9 cellular contexts compared by ENCODE assay signal in genomic region chr20:37337208-37337955, GRCh38. TPM values are rescaled to one million over a fixed set of nuclear protein-coding genes. Genes with fewer than 3 reads are reported as not detected.
DNase-seq lines count a peak whose midpoint lies in the region; ATAC-seq, FAIRE-seq and TF ChIP-seq lines count a peak whose summit lies in the region.
"Had no signal": no experiment of that assay in that cellular context is flagged by ENCODE, and none has a peak within 500 bp of the region (broad histone marks: within the 10 kb centered on the region; RNA-seq: fewer than 3 reads in every experiment).

No MANE protein-coding gene starts in this region.

- H3K79me2 ChIP-seq in PC-9 (ENCODE audit: low read depth): no peaks in the 10 kb centered on the region

- peak; percentile 72 for FAIRE-seq in GM12892 (lab: Jason Lieb, UNC)

- H3K4me3 ChIP-seq in BLaER1: no peak overlapping the region
- H3K4me3 ChIP-seq in mucosa of rectum (ENCODE audit: low read length in 2 of 2): peak overlapping the region in 1 of 2 donors; percentile 31
- no peak overlapping the region for H3K4me3 ChIP-seq in PC-9
- H3K4me3 ChIP-seq in WERI-Rb-1 (ENCODE audit: low read depth, low read length): no peak overlapping the region
- no peak overlapping the region for H3K4me3 ChIP-seq in BE2C (ENCODE audit: low read depth, low read length)

- no TSS peak for BruUV-seq in PC-9 (replicated peaks; lab: Mats Ljungman, UMichigan)

- TF ChIP-seq CTCF in PC-9 (conservative IDR thresholded peaks at IDR 0.05): no peak
- no peak for TF ChIP-seq CTCF in WERI-Rb-1 (IDR thresholded peaks at IDR 0.05; ENCODE audit: low read depth, low read length)
- no peak for TF ChIP-seq CTCF in BE2C (IDR thresholded peaks at IDR 0.05; ENCODE audit: low read depth, low read length)

- TF ChIP-seq POLR2A in GM12892 (IDR thresholded peaks at IDR 0.05; ENCODE audit: low read depth, low read length): no peak

- CTCF ChIA-PET in PC-9 (lab: Charles Lee): no interaction called here

- H3K4me1 Mint-ChIP-seq in T-helper 17 cell: peaks cover 14% of the 10 kb centered on the region

- H3K4me2 ChIP-seq in BLaER1: peak overlapping the region; percentile 84
- H3K4me2 ChIP-seq in PC-9: no peak overlapping the region

- H3K36me3 Mint-ChIP-seq in T-helper 17 cell (ENCODE audit: low read depth): no peaks in the 10 kb centered on the region

- no peak for DNase-seq in GM12892 (ENCODE audit: insufficient read length)
- no peak for DNase-seq in T-helper 17 cell
- no peak for DNase-seq in stimulated activated CD4-positive, alpha-beta T cell treated with anti-CD3 and anti-CD28 coated beads, Interleukin-12 subunit alpha, Interleukin-12 subunit beta, amount 100 ng/mL, for 4 hours
- DNase-seq in PC-9: no peak
- no peak for DNase-seq in WERI-Rb-1
- no peak for DNase-seq in BE2C
- DNase-seq: NCI-H146 had no signal

- H3K4me1 ChIP-seq in BLaER1 (peaks cover 44% of the 10 kb centered on the region), mucosa of rectum (ENCODE audit: control insufficient read depth in 2 of 2, insufficient read depth in 2 of 2, low read length in 2 of 2) (peaks cover 7 to 12% of the 10 kb centered on the region in 2 donors), PC-9 (replicated peaks; ENCODE audit: insufficient read depth) (peaks cover 22% of the 10 kb centered on the region), BE2C (peaks cover 23% of the 10 kb centered on the region)

- POLR2A ChIA-PET in PC-9 (lab: Charles Lee; ENCODE audit: unreplicated experiment): no interaction called here

- no peak for ATAC-seq in T-helper 17 cell

- H3K9ac ChIP-seq in BLaER1: 0 out of 2 replicates have a peak overlapping the region, but pooled peaks have one; percentile 44
- H3K9ac ChIP-seq in mucosa of rectum (ENCODE audit: low read depth in 1 of 2, low read length in 2 of 2): no peak overlapping the region

- no peaks in the 10 kb centered on the region for H3K27me3 ChIP-seq in BLaER1
- H3K27me3 ChIP-seq in mucosa of rectum (ENCODE audit: control insufficient read depth in 2 of 2, insufficient read depth in 2 of 2, low read length in 2 of 2): no peaks in the 10 kb centered on the region
- no peaks in the 10 kb centered on the region for H3K27me3 ChIP-seq in PC-9 (ENCODE audit: insufficient read depth, low read depth)
- H3K27me3 ChIP-seq in WERI-Rb-1 (ENCODE audit: insufficient read depth, low read depth, severe bottlenecking): no peaks in the 10 kb centered on the region
- no peaks in the 10 kb centered on the region for H3K27me3 ChIP-seq in BE2C

- no peak overlapping the region for H3K4me3 Mint-ChIP-seq in T-helper 17 cell

- H3K9me3 ChIP-seq in BLaER1: no peaks in the 10 kb centered on the region
- no peaks in the 10 kb centered on the region for H3K9me3 ChIP-seq in T-helper 17 cell (ENCODE audit: control insufficient read depth, low read length, poor library complexity, severe bottlenecking)
- no peaks in the 10 kb centered on the region for H3K9me3 ChIP-seq in mucosa of rectum (ENCODE audit: control insufficient read depth in 2 of 2, low read length in 2 of 2)
- no peaks in the 10 kb centered on the region for H3K9me3 ChIP-seq in PC-9 (ENCODE audit: insufficient read depth, low read depth)
- H3K9me3 ChIP-seq in WERI-Rb-1 (ENCODE audit: severe bottlenecking): no peaks in the 10 kb centered on the region
- H3K9me3 ChIP-seq in BE2C: no peaks in the 10 kb centered on the region

- no peaks in the 10 kb centered on the region for H3K36me3 ChIP-seq in BLaER1
- no peaks in the 10 kb centered on the region for H3K36me3 ChIP-seq in mucosa of rectum (ENCODE audit: control insufficient read depth in 2 of 2, insufficient read depth in 2 of 2, low read length in 2 of 2)
- H3K36me3 ChIP-seq in PC-9 (ENCODE audit: low read depth): no peaks in the 10 kb centered on the region
- no peaks in the 10 kb centered on the region for H3K36me3 ChIP-seq in WERI-Rb-1
- H3K36me3 ChIP-seq in BE2C: no peaks in the 10 kb centered on the region

- peak overlapping the region; percentile 90 for H3K27ac Mint-ChIP-seq in T-helper 17 cell

- no peaks in the 10 kb centered on the region for H3K9me2 ChIP-seq in PC-9 (ENCODE audit: insufficient read depth)

- no peaks in the 10 kb centered on the region for H3K27me3 Mint-ChIP-seq in T-helper 17 cell

- H3K27ac ChIP-seq in BLaER1 (peak overlapping the region; percentile 56), mucosa of rectum (ENCODE audit: low read depth in 2 of 2, low read length in 2 of 2) (peak overlapping the region; percentile 22 to 52), PC-9 (no peak overlapping the region), WERI-Rb-1 (no peak overlapping the region)

- intact Hi-C loops in PC-9 (cut with micrococcal nuclease; ENCODE audit: unreplicated experiment): no loop called here

- H4K20me1 ChIP-seq in BLaER1 (no peaks in the 10 kb centered on the region), PC-9 (ENCODE audit: insufficient read depth) (no peaks in the 10 kb centered on the region)

- peaks cover 9% of the 10 kb centered on the region; the same call in 1 of the 2 replicates for H3F3A ChIP-seq in PC-9 (ENCODE audit: insufficient read depth, low read depth)

- no peak overlapping the region for H2AFZ ChIP-seq in PC-9

RNA-seq across cellular contexts. Expression of gene SRC, which starts 8.6 kb away (rescaled TPM):
- polyA plus RNA-seq in GM12892 (2012; ENCODE audit: missing spikeins): 18.6 TPM
- total RNA-seq in T-helper 17 cell (10 to 100 TPM in 1 of 2 donors, 1 to 10 TPM in 1; 6.2 to 22.8 TPM), PC-9 (2021) (56.8 and 58.4 TPM in 2 replicates)
- polyA plus RNA-seq in BE2C (2012; ENCODE audit: insufficient read depth, insufficient read length, low read depth): 12.5 TPM

RNA-seq across cellular contexts. Expression of gene MANBAL, which starts 47.9 kb away (rescaled TPM):
- 26.6 TPM for polyA plus RNA-seq in GM12892 (2012; ENCODE audit: missing spikeins)
- total RNA-seq in T-helper 17 cell (1 to 10 TPM; 3.6 to 4.9 TPM), PC-9 (2021) (44.6 and 65.7 TPM in 2 replicates)
- polyA plus RNA-seq in BE2C (2012; ENCODE audit: insufficient read depth, insufficient read length, low read depth): 51.0 TPM

Comparison
In these comparisons a context has a peak if more than half of its experiments do, and no peak if none do; other contexts are left out.
1. H3K27ac ChIP-seq: peak in BLaER1 (single experiment) and mucosa of rectum (2 of 2); none in PC-9 (single experiment) and WERI-Rb-1 (single experiment).